In the genomic region with DNA sequence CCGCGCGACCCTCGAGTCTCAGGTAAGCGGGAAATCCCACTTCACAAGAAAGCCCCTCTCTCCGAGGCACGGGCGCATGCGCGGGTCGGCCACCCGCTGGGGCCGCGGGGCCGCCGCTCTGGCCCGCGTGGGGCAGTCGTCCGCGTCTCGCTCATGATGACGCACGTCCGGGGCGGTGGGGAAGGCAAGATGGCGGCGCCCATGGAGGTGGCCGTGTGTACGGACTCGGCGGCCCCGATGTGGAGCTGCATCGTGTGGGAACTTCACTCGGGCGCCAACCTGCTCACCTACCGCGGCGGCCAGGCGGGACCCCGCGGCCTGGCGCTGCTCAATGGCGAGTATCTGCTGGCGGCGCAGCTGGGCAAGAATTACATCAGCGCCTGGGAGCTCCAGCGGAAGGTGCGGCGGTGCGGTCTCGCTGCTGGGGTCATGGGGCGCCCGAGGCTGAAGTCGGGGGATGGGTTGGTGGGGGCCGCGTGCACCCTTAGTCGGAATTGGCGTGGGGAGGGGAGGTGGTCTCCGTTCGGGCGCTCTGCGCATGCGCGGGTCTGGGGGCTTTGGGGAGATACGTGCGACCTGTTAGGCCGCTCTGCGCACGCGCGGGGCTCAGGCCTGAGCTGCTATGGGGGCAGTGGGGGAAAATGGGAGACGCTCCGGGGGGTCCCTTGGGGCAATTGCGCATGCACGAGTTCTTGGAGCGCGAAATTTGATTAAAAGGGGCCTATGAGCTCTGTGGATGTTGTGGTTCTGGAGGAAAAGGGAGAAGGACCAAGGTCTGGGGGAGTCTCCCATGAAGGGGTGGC, we compare ENCODE assay signal across 1 cellular context.
TF ChIP-seq lines count a peak whose summit lies in the region.

A gene with protein sequence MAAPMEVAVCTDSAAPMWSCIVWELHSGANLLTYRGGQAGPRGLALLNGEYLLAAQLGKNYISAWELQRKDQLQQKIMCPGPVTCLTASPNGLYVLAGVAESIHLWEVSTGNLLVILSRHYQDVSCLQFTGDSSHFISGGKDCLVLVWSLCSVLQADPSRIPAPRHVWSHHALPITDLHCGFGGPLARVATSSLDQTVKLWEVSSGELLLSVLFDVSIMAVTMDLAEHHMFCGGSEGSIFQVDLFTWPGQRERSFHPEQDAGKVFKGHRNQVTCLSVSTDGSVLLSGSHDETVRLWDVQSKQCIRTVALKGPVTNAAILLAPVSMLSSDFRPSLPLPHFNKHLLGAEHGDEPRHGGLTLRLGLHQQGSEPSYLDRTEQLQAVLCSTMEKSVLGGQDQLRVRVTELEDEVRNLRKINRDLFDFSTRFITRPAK (plus strand): TSS at position 181 of the 803 bp plus-strand sequence. CDS start 9 bp downstream, at position 190.

TF ChIP-seq in HEK293, 187 proteins besides CTCF, POLR2A, EP300 and RAD21 (continued from another document):
- peak; percentile 89 for TF ChIP-seq SP7 (tag by site-specific recombination; IDR thresholded peaks at IDR 0.05)
- peak; percentile 43; the same call in 1 of the 2 replicates for TF ChIP-seq ZNF16 (tag by site-specific recombination; IDR thresholded peaks at IDR 0.05; ENCODE audit: low read depth)
- TF ChIP-seq YY1 (tag by site-specific recombination; IDR thresholded peaks at IDR 0.05): peak; percentile 100
- TF ChIP-seq ZNF785 (tag by site-specific recombination; IDR thresholded peaks at IDR 0.05): 0 out of 2 replicates have a peak, but pooled peaks have one; percentile 34
- TF ChIP-seq, protein P1, sequence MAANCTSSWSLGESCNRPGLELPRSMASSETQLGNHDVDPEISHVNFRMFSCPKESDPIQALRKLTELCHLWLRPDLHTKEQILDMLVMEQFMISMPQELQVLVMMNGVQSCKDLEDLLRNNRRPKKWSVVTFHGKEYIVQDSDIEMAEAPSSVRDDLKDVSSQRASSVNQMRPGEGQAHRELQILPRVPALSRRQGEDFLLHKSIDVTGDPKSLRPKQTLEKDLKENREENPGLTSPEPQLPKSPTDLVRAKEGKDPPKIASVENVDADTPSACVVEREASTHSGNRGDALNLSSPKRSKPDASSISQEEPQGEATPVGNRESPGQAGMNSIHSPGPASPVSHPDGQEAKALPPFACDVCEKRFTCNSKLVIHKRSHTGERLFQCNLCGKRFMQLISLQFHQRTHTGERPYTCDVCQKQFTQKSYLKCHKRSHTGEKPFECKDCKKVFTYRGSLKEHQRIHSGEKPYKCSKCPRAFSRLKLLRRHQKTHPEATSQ (tag by site-specific recombination; IDR thresholded peaks at IDR 0.05): peak; percentile 47; the same call in 1 of the 2 replicates
- TF ChIP-seq KLF9 (tag by site-specific recombination; IDR thresholded peaks at IDR 0.05; ENCODE audit: low read depth): peak; percentile 75
- no peak for TF ChIP-seq ZNF302 (tag by site-specific recombination; IDR thresholded peaks at IDR 0.05; ENCODE audit: low read depth)
- TF ChIP-seq ZNF175 (tag by site-specific recombination; IDR thresholded peaks at IDR 0.05): no peak
- TF ChIP-seq ZNF529 (tag by site-specific recombination; IDR thresholded peaks at IDR 0.05; ENCODE audit: insufficient replicate concordance): no peak
- TF ChIP-seq, protein P2, sequence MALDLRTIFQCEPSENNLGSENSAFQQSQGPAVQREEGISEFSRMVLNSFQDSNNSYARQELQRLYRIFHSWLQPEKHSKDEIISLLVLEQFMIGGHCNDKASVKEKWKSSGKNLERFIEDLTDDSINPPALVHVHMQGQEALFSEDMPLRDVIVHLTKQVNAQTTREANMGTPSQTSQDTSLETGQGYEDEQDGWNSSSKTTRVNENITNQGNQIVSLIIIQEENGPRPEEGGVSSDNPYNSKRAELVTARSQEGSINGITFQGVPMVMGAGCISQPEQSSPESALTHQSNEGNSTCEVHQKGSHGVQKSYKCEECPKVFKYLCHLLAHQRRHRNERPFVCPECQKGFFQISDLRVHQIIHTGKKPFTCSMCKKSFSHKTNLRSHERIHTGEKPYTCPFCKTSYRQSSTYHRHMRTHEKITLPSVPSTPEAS (tag by site-specific recombination; IDR thresholded peaks at IDR 0.05): no peak
- no peak for TF ChIP-seq ZNF626 (tag by site-specific recombination; IDR thresholded peaks at IDR 0.05)
- no peak; the same call in 1 of the 2 replicates for TF ChIP-seq ZBTB1 (tag by site-specific recombination; IDR thresholded peaks at IDR 0.05)
- 0 out of 2 replicates have a peak, but pooled peaks have one; percentile 33 for TF ChIP-seq KLF10 (tag by site-specific recombination; IDR thresholded peaks at IDR 0.05)
- TF ChIP-seq KLF7 (tag by site-specific recombination; IDR thresholded peaks at IDR 0.05; ENCODE audit: borderline replicate concordance): 0 out of 2 replicates have a peak, but pooled peaks have one; percentile 19
- TF ChIP-seq ZNF548 (tag by site-specific recombination; IDR thresholded peaks at IDR 0.05): no peak
